1 cellular context compared by ENCODE assay signal in the genomic region with DNA sequence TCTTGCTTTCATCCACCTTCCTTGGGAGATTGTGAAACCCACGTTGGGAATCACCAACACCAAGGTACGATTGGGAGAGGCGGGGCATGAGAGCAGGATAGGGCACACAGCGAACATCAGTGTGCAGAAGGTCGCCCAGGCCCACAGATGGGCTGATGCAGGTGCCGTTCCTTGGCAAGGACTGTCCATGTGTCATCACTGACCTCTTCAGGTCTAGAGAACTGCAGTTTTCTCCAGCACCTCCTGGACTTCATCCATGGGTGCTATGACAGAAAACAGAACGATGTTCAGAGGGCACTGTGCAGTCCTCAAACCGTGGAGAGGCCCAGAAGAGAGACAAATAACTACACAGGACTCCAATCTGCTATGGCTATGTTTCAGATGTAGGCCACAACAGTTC.
TF ChIP-seq lines count a peak whose summit lies in the region.

No MANE protein-coding gene starts in this region.

TF ChIP-seq in GM23338, 12 proteins besides CTCF, POLR2A, EP300 and RAD21 (continued from another document):
- TF ChIP-seq, protein P1, sequence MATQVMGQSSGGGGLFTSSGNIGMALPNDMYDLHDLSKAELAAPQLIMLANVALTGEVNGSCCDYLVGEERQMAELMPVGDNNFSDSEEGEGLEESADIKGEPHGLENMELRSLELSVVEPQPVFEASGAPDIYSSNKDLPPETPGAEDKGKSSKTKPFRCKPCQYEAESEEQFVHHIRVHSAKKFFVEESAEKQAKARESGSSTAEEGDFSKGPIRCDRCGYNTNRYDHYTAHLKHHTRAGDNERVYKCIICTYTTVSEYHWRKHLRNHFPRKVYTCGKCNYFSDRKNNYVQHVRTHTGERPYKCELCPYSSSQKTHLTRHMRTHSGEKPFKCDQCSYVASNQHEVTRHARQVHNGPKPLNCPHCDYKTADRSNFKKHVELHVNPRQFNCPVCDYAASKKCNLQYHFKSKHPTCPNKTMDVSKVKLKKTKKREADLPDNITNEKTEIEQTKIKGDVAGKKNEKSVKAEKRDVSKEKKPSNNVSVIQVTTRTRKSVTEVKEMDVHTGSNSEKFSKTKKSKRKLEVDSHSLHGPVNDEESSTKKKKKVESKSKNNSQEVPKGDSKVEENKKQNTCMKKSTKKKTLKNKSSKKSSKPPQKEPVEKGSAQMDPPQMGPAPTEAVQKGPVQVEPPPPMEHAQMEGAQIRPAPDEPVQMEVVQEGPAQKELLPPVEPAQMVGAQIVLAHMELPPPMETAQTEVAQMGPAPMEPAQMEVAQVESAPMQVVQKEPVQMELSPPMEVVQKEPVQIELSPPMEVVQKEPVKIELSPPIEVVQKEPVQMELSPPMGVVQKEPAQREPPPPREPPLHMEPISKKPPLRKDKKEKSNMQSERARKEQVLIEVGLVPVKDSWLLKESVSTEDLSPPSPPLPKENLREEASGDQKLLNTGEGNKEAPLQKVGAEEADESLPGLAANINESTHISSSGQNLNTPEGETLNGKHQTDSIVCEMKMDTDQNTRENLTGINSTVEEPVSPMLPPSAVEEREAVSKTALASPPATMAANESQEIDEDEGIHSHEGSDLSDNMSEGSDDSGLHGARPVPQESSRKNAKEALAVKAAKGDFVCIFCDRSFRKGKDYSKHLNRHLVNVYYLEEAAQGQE (IDR thresholded peaks at IDR 0.05; ENCODE audit: unreplicated experiment), result no peak
- TF ChIP-seq ZNF114 (CRISPR knock-in tag; IDR thresholded peaks at IDR 0.05) (no peak), CREB1 (CRISPR knock-in tag; IDR thresholded peaks at IDR 0.05; ENCODE audit: low read depth) (no peak), JUNB (IDR thresholded peaks at IDR 0.05; ENCODE audit: unreplicated experiment) (no peak), EZH2 (IDR thresholded peaks at IDR 0.05; ENCODE audit: low read depth, unreplicated experiment) (no peak), ZNF331 (CRISPR knock-in tag; IDR thresholded peaks at IDR 0.05; ENCODE audit: low read depth) (no peak), NANOG (IDR thresholded peaks at IDR 0.05; ENCODE audit: borderline replicate concordance) (no peak)
- TF ChIP-seq, protein P2, sequence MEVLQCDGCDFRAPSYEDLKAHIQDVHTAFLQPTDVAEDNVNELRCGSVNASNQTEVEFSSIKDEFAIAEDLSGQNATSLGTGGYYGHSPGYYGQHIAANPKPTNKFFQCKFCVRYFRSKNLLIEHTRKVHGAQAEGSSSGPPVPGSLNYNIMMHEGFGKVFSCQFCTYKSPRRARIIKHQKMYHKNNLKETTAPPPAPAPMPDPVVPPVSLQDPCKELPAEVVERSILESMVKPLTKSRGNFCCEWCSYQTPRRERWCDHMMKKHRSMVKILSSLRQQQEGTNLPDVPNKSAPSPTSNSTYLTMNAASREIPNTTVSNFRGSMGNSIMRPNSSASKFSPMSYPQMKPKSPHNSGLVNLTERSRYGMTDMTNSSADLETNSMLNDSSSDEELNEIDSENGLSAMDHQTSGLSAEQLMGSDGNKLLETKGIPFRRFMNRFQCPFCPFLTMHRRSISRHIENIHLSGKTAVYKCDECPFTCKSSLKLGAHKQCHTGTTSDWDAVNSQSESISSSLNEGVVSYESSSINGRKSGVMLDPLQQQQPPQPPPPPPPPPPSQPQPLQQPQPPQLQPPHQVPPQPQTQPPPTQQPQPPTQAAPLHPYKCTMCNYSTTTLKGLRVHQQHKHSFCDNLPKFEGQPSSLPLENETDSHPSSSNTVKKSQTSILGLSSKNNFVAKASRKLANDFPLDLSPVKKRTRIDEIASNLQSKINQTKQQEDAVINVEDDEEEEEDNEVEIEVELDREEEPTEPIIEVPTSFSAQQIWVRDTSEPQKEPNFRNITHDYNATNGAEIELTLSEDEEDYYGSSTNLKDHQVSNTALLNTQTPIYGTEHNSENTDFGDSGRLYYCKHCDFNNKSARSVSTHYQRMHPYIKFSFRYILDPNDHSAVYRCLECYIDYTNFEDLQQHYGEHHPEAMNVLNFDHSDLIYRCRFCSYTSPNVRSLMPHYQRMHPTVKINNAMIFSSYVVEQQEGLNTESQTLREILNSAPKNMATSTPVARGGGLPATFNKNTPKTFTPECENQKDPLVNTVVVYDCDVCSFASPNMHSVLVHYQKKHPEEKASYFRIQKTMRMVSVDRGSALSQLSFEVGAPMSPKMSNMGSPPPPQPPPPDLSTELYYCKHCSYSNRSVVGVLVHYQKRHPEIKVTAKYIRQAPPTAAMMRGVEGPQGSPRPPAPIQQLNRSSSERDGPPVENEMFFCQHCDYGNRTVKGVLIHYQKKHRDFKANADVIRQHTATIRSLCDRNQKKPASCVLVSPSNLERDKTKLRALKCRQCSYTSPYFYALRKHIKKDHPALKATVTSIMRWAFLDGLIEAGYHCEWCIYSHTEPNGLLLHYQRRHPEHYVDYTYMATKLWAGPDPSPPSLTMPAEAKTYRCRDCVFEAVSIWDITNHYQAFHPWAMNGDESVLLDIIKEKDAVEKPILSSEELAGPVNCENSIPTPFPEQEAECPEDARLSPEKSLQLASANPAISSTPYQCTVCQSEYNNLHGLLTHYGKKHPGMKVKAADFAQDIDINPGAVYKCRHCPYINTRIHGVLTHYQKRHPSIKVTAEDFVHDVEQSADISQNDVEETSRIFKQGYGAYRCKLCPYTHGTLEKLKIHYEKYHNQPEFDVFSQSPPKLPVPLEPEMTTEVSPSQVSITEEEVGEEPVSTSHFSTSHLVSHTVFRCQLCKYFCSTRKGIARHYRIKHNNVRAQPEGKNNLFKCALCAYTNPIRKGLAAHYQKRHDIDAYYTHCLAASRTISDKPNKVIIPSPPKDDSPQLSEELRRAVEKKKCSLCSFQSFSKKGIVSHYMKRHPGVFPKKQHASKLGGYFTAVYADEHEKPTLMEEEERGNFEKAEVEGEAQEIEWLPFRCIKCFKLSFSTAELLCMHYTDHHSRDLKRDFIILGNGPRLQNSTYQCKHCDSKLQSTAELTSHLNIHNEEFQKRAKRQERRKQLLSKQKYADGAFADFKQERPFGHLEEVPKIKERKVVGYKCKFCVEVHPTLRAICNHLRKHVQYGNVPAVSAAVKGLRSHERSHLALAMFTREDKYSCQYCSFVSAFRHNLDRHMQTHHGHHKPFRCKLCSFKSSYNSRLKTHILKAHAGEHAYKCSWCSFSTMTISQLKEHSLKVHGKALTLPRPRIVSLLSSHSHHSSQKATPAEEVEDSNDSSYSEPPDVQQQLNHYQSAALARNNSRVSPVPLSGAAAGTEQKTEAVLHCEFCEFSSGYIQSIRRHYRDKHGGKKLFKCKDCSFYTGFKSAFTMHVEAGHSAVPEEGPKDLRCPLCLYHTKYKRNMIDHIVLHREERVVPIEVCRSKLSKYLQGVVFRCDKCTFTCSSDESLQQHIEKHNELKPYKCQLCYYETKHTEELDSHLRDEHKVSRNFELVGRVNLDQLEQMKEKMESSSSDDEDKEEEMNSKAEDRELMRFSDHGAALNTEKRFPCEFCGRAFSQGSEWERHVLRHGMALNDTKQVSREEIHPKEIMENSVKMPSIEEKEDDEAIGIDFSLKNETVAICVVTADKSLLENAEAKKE (CRISPR knock-in tag; IDR thresholded peaks at IDR 0.05), result no peak
